Comparison of ENCODE assay signal across 10 cellular contexts in the genomic region with DNA sequence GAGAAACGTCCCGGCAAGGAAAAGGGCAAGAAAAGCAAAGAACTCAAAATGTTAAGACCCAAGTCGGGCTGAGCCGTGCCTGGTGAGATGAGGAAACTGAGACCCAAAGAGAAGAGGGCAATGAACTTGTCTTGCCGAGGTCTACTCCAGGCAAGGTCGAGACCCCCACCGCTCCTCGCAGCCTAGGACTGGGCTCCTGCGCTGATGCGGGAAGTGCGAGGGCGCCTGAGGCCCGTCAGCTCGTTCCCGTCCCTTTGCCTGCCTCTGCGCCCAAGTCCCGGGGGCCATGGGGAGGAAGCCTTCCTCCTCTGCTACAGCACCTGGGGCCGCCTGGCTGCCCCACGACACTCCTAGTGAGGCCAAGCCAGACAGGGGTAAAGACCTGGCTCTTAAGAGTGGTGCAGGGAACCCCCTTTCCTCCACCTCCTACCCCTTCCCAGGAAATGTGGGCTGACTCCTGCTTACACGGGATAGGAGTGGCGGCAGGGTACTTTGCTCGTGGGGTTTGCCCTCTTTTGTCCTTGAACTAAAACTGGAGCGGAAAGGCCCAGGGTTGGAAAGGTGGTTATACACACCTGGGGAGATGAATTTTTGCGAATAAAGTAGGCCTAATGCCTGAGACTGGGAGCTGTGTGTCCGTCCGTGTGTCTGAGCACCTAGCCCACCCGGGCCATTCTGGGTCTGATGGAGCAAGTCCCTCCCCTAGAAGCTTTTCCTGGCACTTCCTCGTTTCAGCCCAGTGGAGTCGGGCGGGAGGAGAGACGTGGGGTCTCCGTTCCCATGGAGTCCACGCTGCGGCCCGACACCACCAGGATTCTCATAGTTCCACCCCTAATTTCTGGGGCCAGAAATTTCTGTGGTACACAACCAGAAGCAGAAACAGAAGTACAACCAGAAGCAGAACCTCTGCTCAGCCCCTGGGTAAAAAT. TPM values are rescaled to one million over a fixed set of nuclear protein-coding genes. Genes with fewer than 3 reads are reported as not detected.
DNase-seq lines count a peak whose midpoint lies in the region; ATAC-seq and TF ChIP-seq lines count a peak whose summit lies in the region.
"Had no signal": no experiment of that assay in that cellular context is flagged by ENCODE, and none has a peak within 500 bp of the region (broad histone marks: within the 10 kb centered on the region; RNA-seq: fewer than 3 reads in every experiment).

No MANE protein-coding gene starts in this region.

- H3K9me3 ChIP-seq in ES-I3 (ENCODE audit: control insufficient read depth, insufficient read depth, low read length) = no peaks in the 10 kb centered on the region; the same call in 1 of the 2 replicates

- H3K9me3 Mint-ChIP-seq in WTC11 (no peaks in the 10 kb centered on the region), glutamatergic neuron (ENCODE audit: unreplicated experiment) (peaks cover 6% of the 10 kb centered on the region)

- H3K36me3 Mint-ChIP-seq in WTC11 = no peaks in the 10 kb centered on the region
- H3K36me3 Mint-ChIP-seq in glutamatergic neuron (ENCODE audit: unreplicated experiment) = no peaks in the 10 kb centered on the region

- H3K4me3 Mint-ChIP-seq in WTC11 = peak overlapping the region; percentile 96
- H3K4me3 Mint-ChIP-seq in glutamatergic neuron (ENCODE audit: unreplicated experiment) = peak overlapping the region; percentile 92

- H3K4me1 Mint-ChIP-seq in WTC11 (peaks cover 30% of the 10 kb centered on the region), glutamatergic neuron (ENCODE audit: low read depth, unreplicated experiment) (peaks cover 2% of the 10 kb centered on the region)

- no peak overlapping the region for H3K27ac ChIP-seq in rectal smooth muscle tissue (ENCODE audit: low read depth, low read length)
- H3K27ac ChIP-seq: brain microvascular endothelial cell, skin epidermis had no signal

- H3K9ac ChIP-seq in ES-I3 (ENCODE audit: low read depth, low read length) (peak overlapping the region; percentile 84), rectal smooth muscle tissue (ENCODE audit: low read length) (no peak overlapping the region)

- DNase-seq in WTC11 (ENCODE audit: low spot score) (peak; percentile 59), glutamatergic neuron (no peak), GM10266 (ENCODE audit: extremely low spot score) (no peak)
- DNase-seq: brain microvascular endothelial cell had no signal

- TF ChIP-seq CTCF in WTC11 (IDR thresholded peaks at IDR 0.05) (no peak), glutamatergic neuron (IDR thresholded peaks at IDR 0.05; ENCODE audit: partially characterized antibody, unreplicated experiment) (no peak), GM10266 (IDR thresholded peaks at IDR 0.05; ENCODE audit: control insufficient read depth, insufficient read depth, low read depth, missing control alignments) (no peak)

- peak; percentile 37 for ATAC-seq in WTC11
- no peak for ATAC-seq in GM21723 (IDR thresholded peaks at IDR 0.05; ENCODE audit: unreplicated experiment)
- no peak for ATAC-seq in HG03460 (IDR thresholded peaks at IDR 0.05; ENCODE audit: unreplicated experiment)
- no peak for ATAC-seq in HG03432 (IDR thresholded peaks at IDR 0.05; ENCODE audit: unreplicated experiment)

- peaks cover 80% of the 10 kb centered on the region for H3K27me3 Mint-ChIP-seq in WTC11 (ENCODE audit: low read depth)
- H3K27me3 Mint-ChIP-seq in glutamatergic neuron (ENCODE audit: unreplicated experiment) = peaks cover 27% of the 10 kb centered on the region

- CTCF ChIA-PET in WTC11 (lab: Charles Lee) = interaction anchor here (1.2 to 1.5 kb wide), 2 partner anchors 34 to 392 kb away, joined by 3 to 4 read pairs; no protein-coding TSS in a partner anchor

- H3K27ac Mint-ChIP-seq in WTC11 (no peak overlapping the region), glutamatergic neuron (ENCODE audit: unreplicated experiment) (no peak overlapping the region)

- peak overlapping the region; percentile 48 for H3K4me3 ChIP-seq in rectal smooth muscle tissue (ENCODE audit: low read length)

- H3K27me3 ChIP-seq in rectal smooth muscle tissue (ENCODE audit: control insufficient read depth, insufficient read depth, low read length) = peaks cover 32% of the 10 kb centered on the region

- H3K4me1 ChIP-seq in ES-I3 (ENCODE audit: insufficient read depth, low read length) = no peaks in the 10 kb centered on the region
- H3K4me1 ChIP-seq in rectal smooth muscle tissue (ENCODE audit: control insufficient read depth, insufficient read depth, low read length) = no peaks in the 10 kb centered on the region

- no peaks in the 10 kb centered on the region for H3K36me3 ChIP-seq in ES-I3 (ENCODE audit: insufficient read depth, low read length)
- no peaks in the 10 kb centered on the region for H3K36me3 ChIP-seq in rectal smooth muscle tissue (ENCODE audit: control insufficient read depth, insufficient read depth, low read length)
- H3K36me3 ChIP-seq: brain microvascular endothelial cell had no signal

- POLR2A ChIA-PET in WTC11 (lab: Charles Lee) = no interaction called here

TF ChIP-seq in WTC11, 78 proteins besides CTCF, POLR2A, EP300 and RAD21:
- TF ChIP-seq, protein P1, sequence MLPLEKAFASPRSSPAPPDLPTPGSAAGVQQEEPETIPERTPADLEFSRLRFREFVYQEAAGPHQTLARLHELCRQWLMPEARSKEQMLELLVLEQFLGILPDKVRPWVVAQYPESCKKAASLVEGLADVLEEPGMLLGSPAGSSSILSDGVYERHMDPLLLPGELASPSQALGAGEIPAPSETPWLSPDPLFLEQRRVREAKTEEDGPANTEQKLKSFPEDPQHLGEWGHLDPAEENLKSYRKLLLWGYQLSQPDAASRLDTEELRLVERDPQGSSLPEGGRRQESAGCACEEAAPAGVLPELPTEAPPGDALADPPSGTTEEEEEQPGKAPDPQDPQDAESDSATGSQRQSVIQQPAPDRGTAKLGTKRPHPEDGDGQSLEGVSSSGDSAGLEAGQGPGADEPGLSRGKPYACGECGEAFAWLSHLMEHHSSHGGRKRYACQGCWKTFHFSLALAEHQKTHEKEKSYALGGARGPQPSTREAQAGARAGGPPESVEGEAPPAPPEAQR (CRISPR knock-in tag; IDR thresholded peaks at IDR 0.05) = no peak
- TF ChIP-seq IRF2 (CRISPR knock-in tag; IDR thresholded peaks at IDR 0.05; ENCODE audit: borderline replicate concordance, low read depth) (no peak), KAT7 (CRISPR knock-in tag; IDR thresholded peaks at IDR 0.05; ENCODE audit: borderline replicate concordance) (peak; percentile 85; the same call in 1 of the 2 replicates), CBFB (CRISPR knock-in tag; IDR thresholded peaks at IDR 0.05; ENCODE audit: low read depth) (no peak), CREM (CRISPR knock-in tag; IDR thresholded peaks at IDR 0.05) (no peak), FOXJ3 (CRISPR knock-in tag; IDR thresholded peaks at IDR 0.05; ENCODE audit: borderline replicate concordance) (no peak), FOXK1 (CRISPR knock-in tag; IDR thresholded peaks at IDR 0.05) (0 out of 2 replicates have a peak, but pooled peaks have one; percentile 31), ESRRA (CRISPR knock-in tag; IDR thresholded peaks at IDR 0.05; ENCODE audit: borderline replicate concordance) (no peak; the same call in 1 of the 2 replicates), SMAD4 (CRISPR knock-in tag; IDR thresholded peaks at IDR 0.05) (no peak), NR3C1 (CRISPR knock-in tag; conservative IDR thresholded peaks at IDR 0.05; ENCODE audit: low read depth) (no peak), JUN (CRISPR knock-in tag; IDR thresholded peaks at IDR 0.05) (no peak), ZNF671 (CRISPR knock-in tag; IDR thresholded peaks at IDR 0.05) (no peak)
- TF ChIP-seq, protein P2, sequence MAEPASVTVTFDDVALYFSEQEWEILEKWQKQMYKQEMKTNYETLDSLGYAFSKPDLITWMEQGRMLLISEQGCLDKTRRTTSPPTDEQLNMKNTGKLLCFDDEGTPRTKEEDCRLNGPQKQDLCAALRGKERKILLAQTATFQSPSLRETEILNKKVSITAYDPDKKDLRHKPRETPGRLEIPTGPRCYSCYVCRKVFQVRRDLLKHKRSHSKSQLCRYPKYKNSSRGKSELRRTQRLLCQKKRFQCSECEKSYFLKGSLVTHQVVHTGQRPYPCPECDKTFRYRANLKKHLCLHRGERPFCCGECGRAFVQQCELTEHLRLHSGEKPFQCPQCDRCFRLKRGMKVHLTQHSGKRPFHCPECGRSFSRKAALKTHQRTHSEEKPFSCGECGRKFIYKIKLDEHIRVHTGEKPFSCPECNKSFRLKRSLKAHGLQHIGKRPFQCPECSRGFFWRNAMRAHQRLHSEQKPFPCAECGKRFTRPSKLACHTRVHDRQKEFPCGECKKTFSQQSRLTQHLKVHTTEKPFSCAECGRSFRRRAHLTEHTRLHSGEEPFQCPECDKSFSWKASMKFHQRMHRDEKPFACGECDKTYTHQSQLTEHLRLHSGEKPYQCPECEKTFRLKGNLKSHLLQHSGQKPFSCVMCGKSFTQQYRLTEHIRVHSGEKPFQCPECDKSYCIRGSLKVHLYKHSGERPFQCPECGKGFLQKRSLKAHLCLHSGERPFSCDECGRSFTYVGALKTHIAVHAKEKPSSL (CRISPR knock-in tag; conservative IDR thresholded peaks at IDR 0.05) = no peak
- TF ChIP-seq, protein P3, sequence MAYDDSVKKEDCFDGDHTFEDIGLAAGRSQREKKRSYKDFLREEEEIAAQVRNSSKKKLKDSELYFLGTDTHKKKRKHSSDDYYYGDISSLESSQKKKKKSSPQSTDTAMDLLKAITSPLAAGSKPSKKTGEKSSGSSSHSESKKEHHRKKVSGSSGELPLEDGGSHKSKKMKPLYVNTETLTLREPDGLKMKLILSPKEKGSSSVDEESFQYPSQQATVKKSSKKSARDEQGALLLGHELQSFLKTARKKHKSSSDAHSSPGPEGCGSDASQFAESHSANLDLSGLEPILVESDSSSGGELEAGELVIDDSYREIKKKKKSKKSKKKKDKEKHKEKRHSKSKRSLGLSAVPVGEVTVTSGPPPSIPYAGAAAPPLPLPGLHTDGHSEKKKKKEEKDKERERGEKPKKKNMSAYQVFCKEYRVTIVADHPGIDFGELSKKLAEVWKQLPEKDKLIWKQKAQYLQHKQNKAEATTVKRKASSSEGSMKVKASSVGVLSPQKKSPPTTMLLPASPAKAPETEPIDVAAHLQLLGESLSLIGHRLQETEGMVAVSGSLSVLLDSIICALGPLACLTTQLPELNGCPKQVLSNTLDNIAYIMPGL (CRISPR knock-in tag; IDR thresholded peaks at IDR 0.05) = peak; percentile 56; the same call in 1 of the 2 replicates
- TF ChIP-seq, protein P4, sequence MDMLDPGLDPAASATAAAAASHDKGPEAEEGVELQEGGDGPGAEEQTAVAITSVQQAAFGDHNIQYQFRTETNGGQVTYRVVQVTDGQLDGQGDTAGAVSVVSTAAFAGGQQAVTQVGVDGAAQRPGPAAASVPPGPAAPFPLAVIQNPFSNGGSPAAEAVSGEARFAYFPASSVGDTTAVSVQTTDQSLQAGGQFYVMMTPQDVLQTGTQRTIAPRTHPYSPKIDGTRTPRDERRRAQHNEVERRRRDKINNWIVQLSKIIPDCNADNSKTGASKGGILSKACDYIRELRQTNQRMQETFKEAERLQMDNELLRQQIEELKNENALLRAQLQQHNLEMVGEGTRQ (CRISPR knock-in tag; IDR thresholded peaks at IDR 0.05) = no peak

RNA-seq across cellular contexts. Expression of a gene that starts 1.1 kb away (rescaled TPM):
- 2.7 to 3.3 TPM (median 2.7 TPM) in 3 replicates for total RNA-seq in WTC11 (2021)
- 2.6 TPM for total RNA-seq in glutamatergic neuron (ENCODE audit: unreplicated experiment)

RNA-seq across cellular contexts. Expression of a gene that starts 38.7 kb away (rescaled TPM):
- total RNA-seq in WTC11 (2021) (32.8 to 35.4 TPM (median 32.9 TPM) in 3 replicates), glutamatergic neuron (ENCODE audit: unreplicated experiment) (6.0 TPM)
